In genomic region chr1:10686404-10687040, GRCh38 we compare ENCODE assay signal across 9 cellular contexts.
DNase-seq lines count a peak whose midpoint lies in the region; ATAC-seq and TF ChIP-seq lines count a peak whose summit lies in the region.
"Had no signal": no experiment of that assay in that cellular context is flagged by ENCODE, and none has a peak within 500 bp of the region (broad histone marks: within the 10 kb centered on the region; RNA-seq: fewer than 3 reads in every experiment).

No MANE protein-coding gene starts in this region.

- H3K27me3 Mint-ChIP-seq in endodermal cell (ENCODE audit: insufficient read depth) (no peaks in the 10 kb centered on the region), nephron (ENCODE audit: low read depth) (peaks cover 52% of the 10 kb centered on the region)

- ATAC-seq in GM21619 (IDR thresholded peaks at IDR 0.05; ENCODE audit: unreplicated experiment) (no peak), GM21381 (IDR thresholded peaks at IDR 0.05; ENCODE audit: unreplicated experiment) (no peak)

- no peak overlapping the region for H3K4me3 ChIP-seq in BLaER1 treated with 17β-estradiol and CSF1 and Interleukin-3, amounts not matched to agents 10 nM and 100 nM
- no peak overlapping the region for H3K4me3 ChIP-seq in endodermal cell (ENCODE audit: low read length)

- H3K4me3 Mint-ChIP-seq in endodermal cell: no peak overlapping the region
- peak overlapping the region in 2 of 3 experiments; percentile 23 to 46 for H3K4me3 Mint-ChIP-seq in nephron

- H3K36me3 ChIP-seq in BLaER1 treated with 17β-estradiol and CSF1 and Interleukin-3, amounts not matched to agents 10 nM and 100 nM: no peaks in the 10 kb centered on the region
- no peaks in the 10 kb centered on the region for H3K36me3 ChIP-seq in endodermal cell (ENCODE audit: control insufficient read depth, insufficient read depth, low read length)

- peak overlapping the region; percentile 82 for H3K27ac Mint-ChIP-seq in endodermal cell
- H3K27ac Mint-ChIP-seq in nephron: peak overlapping the region; percentile 84 to 98 (median 92)

- peak overlapping the region; percentile 82 to 98 (median 93) for H3K4me2 ChIP-seq in BLaER1 treated with 17β-estradiol and CSF1 and Interleukin-3, amounts not matched to agents 10 nM and 100 nM

- peaks cover 0 to 9% (median 0%) of the 10 kb centered on the region in 11 experiments; a peak in 4 of 22 replicates for H3K27me3 ChIP-seq in BLaER1 treated with 17β-estradiol and CSF1 and Interleukin-3, amounts not matched to agents 10 nM and 100 nM
- H3K27me3 ChIP-seq in endodermal cell (ENCODE audit: control insufficient read depth, insufficient read depth, low read length, poor library complexity, severe bottlenecking): no peaks in the 10 kb centered on the region

- H3K4me1 Mint-ChIP-seq in endodermal cell (peaks cover 32% of the 10 kb centered on the region), nephron (peaks cover 83% of the 10 kb centered on the region)

- H3K9me3 Mint-ChIP-seq in endodermal cell (no peaks in the 10 kb centered on the region), nephron (no peaks in the 10 kb centered on the region)

- 72 to 77% methylated on average over 18 to 20 of the region's 20 CpGs for WGBS in endodermal cell (ENCODE audit: insufficient coverage in 1 of 2, insufficient read length in 1 of 2), 2 experiments

- H4K20me1 ChIP-seq in BLaER1 treated with 17β-estradiol and CSF1 and Interleukin-3, amounts not matched to agents 10 nM and 100 nM: no peaks in the 10 kb centered on the region; a peak in 1 of 22 replicates

- H3K4me1 ChIP-seq in BLaER1 treated with 17β-estradiol and CSF1 and Interleukin-3, amounts not matched to agents 10 nM and 100 nM: peaks cover 61 to 95% (median 91%) of the 10 kb centered on the region in 10 experiments
- peaks cover 19% of the 10 kb centered on the region for H3K4me1 ChIP-seq in endodermal cell (ENCODE audit: control insufficient read depth, insufficient read depth, low read length)

- TF ChIP-seq CTCF in endodermal cell (conservative IDR thresholded peaks at IDR 0.05) (no peak), nephron (IDR thresholded peaks at IDR 0.05; ENCODE audit: unreplicated experiment in 3 of 3) (no peak)

- peak overlapping the region in 7 of 11 experiments; percentile 53 to 75 (median 64); a peak in 13 of 22 replicates for H3K27ac ChIP-seq in BLaER1 treated with 17β-estradiol and CSF1 and Interleukin-3, amounts not matched to agents 10 nM and 100 nM
- no peak overlapping the region for H3K27ac ChIP-seq in endodermal cell (ENCODE audit: low read depth, low read length)

- DNase-seq in NCI-H1092 treated with DMSO at 0.1 percent for 48 hours (lab: John Stamatoyannopoulos, UW): peak; percentile 33
- peak; percentile 75 for DNase-seq in endodermal cell
- no peak for DNase-seq in NCI-H345 (lab: John Stamatoyannopoulos, UW)
- DNase-seq in hepatic stellate cell (ENCODE audit: low spot score): no peak
- DNase-seq: activated CD8-positive, alpha-beta memory T cell treated with anti-CD3 and anti-CD28 coated beads for 24 hours had no signal

- H3K36me3 Mint-ChIP-seq in endodermal cell (ENCODE audit: low read depth) (no peaks in the 10 kb centered on the region), nephron (ENCODE audit: low read depth) (no peaks in the 10 kb centered on the region)

- H3K9me3 ChIP-seq in BLaER1 treated with 17β-estradiol and CSF1 and Interleukin-3, amounts not matched to agents 10 nM and 100 nM (replicated peaks in 1 of 11): no peaks in the 10 kb centered on the region
- no peaks in the 10 kb centered on the region for H3K9me3 ChIP-seq in endodermal cell (ENCODE audit: control insufficient read depth, low read length)

- H3K9ac ChIP-seq in BLaER1 treated with 17β-estradiol and CSF1 and Interleukin-3, amounts not matched to agents 10 nM and 100 nM: peak overlapping the region in 4 of 11 experiments; percentile 53 to 68 (median 62); a peak in 6 of 22 replicates
- no peak overlapping the region for H3K9ac ChIP-seq in endodermal cell (ENCODE audit: extremely low read depth, low read length, poor library complexity, severe bottlenecking)

Comparison
In these comparisons a context has a peak if more than half of its experiments do, and no peak if none do; other contexts are left out.
1. DNase-seq: peak in NCI-H1092 treated with DMSO at 0.1 percent for 48 hours (single experiment) and endodermal cell (single experiment); none in NCI-H345 (single experiment) and hepatic stellate cell (single experiment).